9 cellular contexts compared by ENCODE assay signal in genomic region chr11:125886997-125887372, GRCh38. TPM values are rescaled to one million over a fixed set of nuclear protein-coding genes. Genes with fewer than 3 reads are reported as not detected.
DNase-seq lines count a peak whose midpoint lies in the region; ATAC-seq and TF ChIP-seq lines count a peak whose summit lies in the region.
"Had no signal": no experiment of that assay in that cellular context is flagged by ENCODE, and none has a peak within 500 bp of the region (broad histone marks: within the 10 kb centered on the region; RNA-seq: fewer than 3 reads in every experiment).

No MANE protein-coding gene starts in this region.

- peaks cover 15 to 34% (median 31%) of the 10 kb centered on the region in 10 experiments for H3K4me1 ChIP-seq in BLaER1 treated with 17β-estradiol and CSF1 and Interleukin-3, amounts not matched to agents 10 nM and 100 nM
- H3K4me1 ChIP-seq in colonic mucosa (no peaks in the 10 kb centered on the region), lung (ENCODE audit: control insufficient read depth in 2 of 2, insufficient read depth in 2 of 2, low read length in 2 of 2) (peaks cover 2 to 3% of the 10 kb centered on the region in 2 donors)

- peaks cover 0 to 22% (median 14%) of the 10 kb centered on the region in 11 experiments; a peak in 16 of 22 replicates for H3K36me3 ChIP-seq in BLaER1 treated with 17β-estradiol and CSF1 and Interleukin-3, amounts not matched to agents 10 nM and 100 nM
- no peaks in the 10 kb centered on the region for H3K36me3 ChIP-seq in SU-DHL-6 (ENCODE audit: low read length)
- no peaks in the 10 kb centered on the region for H3K36me3 ChIP-seq in colonic mucosa
- peaks cover 0 to 1% of the 10 kb centered on the region in 2 donors for H3K36me3 ChIP-seq in lung (ENCODE audit: control insufficient read depth in 2 of 2, insufficient read depth in 2 of 2, low read length in 2 of 2)

- peaks cover 0 to 21% (median 8%) of the 10 kb centered on the region in 11 experiments; a peak in 7 of 22 replicates for H4K20me1 ChIP-seq in BLaER1 treated with 17β-estradiol and CSF1 and Interleukin-3, amounts not matched to agents 10 nM and 100 nM
- no peaks in the 10 kb centered on the region for H4K20me1 ChIP-seq in SU-DHL-6 (ENCODE audit: low read depth, low read length)

- peak; percentile 50 for DNase-seq in colonic mucosa
- peak; percentile 42 for DNase-seq in lung (ENCODE audit: low spot score)
- DNase-seq in substantia nigra (lab: John Stamatoyannopoulos, UW) = peak in 26 of 49 donors; percentile 29 to 78 (median 50)
- DNase-seq in NK-92 treated with Interleukin-12 subunit alpha and Interleukin-12 subunit beta, amount 100 ng/mL, for 24 hours (lab: John Stamatoyannopoulos, UW) = no peak

- peak overlapping the region; percentile 60 to 96 (median 81) for H3K4me2 ChIP-seq in BLaER1 treated with 17β-estradiol and CSF1 and Interleukin-3, amounts not matched to agents 10 nM and 100 nM
- H3K4me2 ChIP-seq in SU-DHL-6 (ENCODE audit: low read depth, low read length, poor library complexity, severe bottlenecking) = peak overlapping the region; percentile 56

- H3K27me3 ChIP-seq in BLaER1 treated with 17β-estradiol and CSF1 and Interleukin-3, amounts not matched to agents 10 nM and 100 nM = no peaks in the 10 kb centered on the region
- H3K27me3 ChIP-seq in SU-DHL-6 (ENCODE audit: low read length) = no peaks in the 10 kb centered on the region
- H3K27me3 ChIP-seq in colonic mucosa = no peaks in the 10 kb centered on the region
- H3K27me3 ChIP-seq in lung (ENCODE audit: control insufficient read depth, insufficient read depth) = no peaks in the 10 kb centered on the region

- no peaks in the 10 kb centered on the region for H3K79me2 ChIP-seq in SU-DHL-6 (ENCODE audit: insufficient read depth, low read length)

- H3K9ac ChIP-seq in BLaER1 treated with 17β-estradiol and CSF1 and Interleukin-3, amounts not matched to agents 10 nM and 100 nM = peak overlapping the region in 10 of 11 experiments; percentile 59 to 98 (median 93); a peak in 21 of 22 replicates
- H3K9ac ChIP-seq in SU-DHL-6 (ENCODE audit: low read length) (no peak overlapping the region), colonic mucosa (ENCODE audit: low read depth in 2 of 2, low read length in 2 of 2) (peak overlapping the region in 1 of 2 donors; percentile 77)

- TF ChIP-seq POLR2A in GM19099 (IDR thresholded peaks at IDR 0.05; ENCODE audit: extremely low read depth, insufficient read length, low read depth) = peak; percentile 61

- H3K27ac ChIP-seq in BLaER1 treated with 17β-estradiol and CSF1 and Interleukin-3, amounts not matched to agents 10 nM and 100 nM = peak overlapping the region in 10 of 11 experiments; percentile 38 to 99 (median 94); a peak in 20 of 22 replicates
- H3K27ac ChIP-seq in SU-DHL-6 (ENCODE audit: low read depth, low read length) (no peak overlapping the region), colonic mucosa (peak overlapping the region; percentile 88), lung (ENCODE audit: low read depth in 1 of 2, low read length in 1 of 2) (peak overlapping the region; percentile 95 to 99), substantia nigra (ENCODE audit: low read depth, low read length, poor library complexity, severe bottlenecking) (peak overlapping the region; percentile 90)

- intact Hi-C loops in colonic mucosa (cut with DNase I) = no loop called here

- WGBS in lung, 2 donors = 13 to 33% methylated on average over 24 of the region's 24 CpGs

- TF ChIP-seq CTCF in SU-DHL-6 (IDR thresholded peaks at IDR 0.05; ENCODE audit: insufficient read depth, low read length, poor library complexity, severe bottlenecking) = no peak
- TF ChIP-seq CTCF in colonic mucosa (IDR thresholded peaks at IDR 0.05) = no peak
- no peak for TF ChIP-seq CTCF in lung (IDR thresholded peaks at IDR 0.05; ENCODE audit: control extremely low read depth, extremely low read depth)

- peaks cover 0 to 21% (median 5%) of the 10 kb centered on the region in 11 experiments; a peak in 9 of 22 replicates for H3K9me3 ChIP-seq in BLaER1 treated with 17β-estradiol and CSF1 and Interleukin-3, amounts not matched to agents 10 nM and 100 nM (replicated peaks in 1 of 11)
- no peaks in the 10 kb centered on the region for H3K9me3 ChIP-seq in SU-DHL-6 (ENCODE audit: insufficient read depth, low read length)
- no peaks in the 10 kb centered on the region for H3K9me3 ChIP-seq in colonic mucosa
- no peaks in the 10 kb centered on the region for H3K9me3 ChIP-seq in lung (ENCODE audit: control insufficient read depth in 2 of 2, insufficient read depth in 1 of 2, low read length in 1 of 2)

- H3F3A ChIP-seq in SU-DHL-6 (ENCODE audit: insufficient read depth) = no peaks in the 10 kb centered on the region

- no peak overlapping the region for H2AFZ ChIP-seq in SU-DHL-6 (ENCODE audit: low read depth, low read length, severe bottlenecking)

- H3K4me3 ChIP-seq in BLaER1 treated with 17β-estradiol and CSF1 and Interleukin-3, amounts not matched to agents 10 nM and 100 nM = peak overlapping the region; percentile 74 to 93 (median 81)
- no peak overlapping the region for H3K4me3 ChIP-seq in SU-DHL-6 (ENCODE audit: insufficient read depth, low read length, poor library complexity, severe bottlenecking)
- peak overlapping the region; percentile 76 for H3K4me3 ChIP-seq in colonic mucosa
- H3K4me3 ChIP-seq in lung = peak overlapping the region; percentile 10

- no peaks in the 10 kb centered on the region for H3K9me2 ChIP-seq in SU-DHL-6 (replicated peaks; ENCODE audit: insufficient read depth, low read length)

- ATAC-seq in HG03175 (IDR thresholded peaks at IDR 0.05; ENCODE audit: unreplicated experiment) = peak; percentile 40
- ATAC-seq in lung (ENCODE audit: insufficient read depth, low FRiP score) = peak; percentile 30

RNA-seq across cellular contexts. Expression of gene HYLS1, which starts 0.5 kb away (rescaled TPM):
- total RNA-seq in colonic mucosa (1 to 10 TPM; 5.6 to 8.2 TPM), lung (1 to 10 TPM; 1.6 to 2.4 TPM)
- polyA plus RNA-seq in lung = 1 to 10 TPM; 1.5 to 2.6 TPM

RNA-seq across cellular contexts. Expression of gene PUS3, which starts 16.0 kb away (rescaled TPM):
- total RNA-seq in colonic mucosa (1 to 10 TPM; 6.8 to 8.4 TPM), lung (10 to 100 TPM in 1 of 2 donors, 1 to 10 TPM in 1; 6.9 to 11.3 TPM)
- 10 to 100 TPM; 10.2 to 15.7 TPM for polyA plus RNA-seq in lung

RNA-seq across cellular contexts. Expression of gene DDX25, which starts 17.3 kb away (rescaled TPM):
- under 1 TPM in 1 of 2 donors, not detected in 1; 0.16 TPM for total RNA-seq in colonic mucosa
- under 1 TPM; 0.14 to 0.18 TPM for total RNA-seq in lung
- under 1 TPM; 0.16 to 0.37 TPM for polyA plus RNA-seq in lung
- total RNA-seq: M059J had no signal

RNA-seq across cellular contexts. Expression of gene PATE4, which starts 53.9 kb away (rescaled TPM):
- total RNA-seq in colonic mucosa (not detected), lung (not detected)
- polyA plus RNA-seq in lung = not detected
- total RNA-seq: M059J had no signal

RNA-seq across cellular contexts. Expression of gene VSIG10L2, which starts 58.9 kb away (rescaled TPM):
- total RNA-seq in colonic mucosa (not detected), lung (under 1 TPM; 0.18 to 0.43 TPM)
- polyA plus RNA-seq in lung = under 1 TPM; 0.26 to 0.33 TPM
- total RNA-seq: M059J had no signal
